Comparison of ENCODE assay signal across 11 cellular contexts in genomic region chr2:45497355-45497754, GRCh38.
DNase-seq lines count a peak whose midpoint lies in the region; ATAC-seq and TF ChIP-seq lines count a peak whose summit lies in the region.
"Had no signal": no experiment of that assay in that cellular context is flagged by ENCODE, and none has a peak within 500 bp of the region (broad histone marks: within the 10 kb centered on the region; RNA-seq: fewer than 3 reads in every experiment).

No MANE protein-coding gene starts in this region.

- no peak overlapping the region for H3K27ac ChIP-seq in esophagus squamous epithelium

- TF ChIP-seq POLR2A in esophagus squamous epithelium (IDR thresholded peaks at IDR 0.05), result no peak

- H3K27me3 ChIP-seq in esophagus squamous epithelium, result no peaks in the 10 kb centered on the region

- no peaks in the 10 kb centered on the region for H3K4me1 ChIP-seq in esophagus squamous epithelium

- H3K4me1 Mint-ChIP-seq in activated T-helper 1 cell treated with anti-CD3 and anti-CD28 coated beads, Interleukin-12 subunit alpha, Interleukin-12 subunit beta, Interleukin-2, Interleukin-4 antibody, amounts not matched to agents 30 ng/mL and 10 ng/mL and 1 ng/mL, durations not matched to agents 14 hours and 24 hours and 36 hours (ENCODE audit: low read depth), result peaks cover 23% of the 10 kb centered on the region

- no peak for TF ChIP-seq CTCF in esophagus squamous epithelium (IDR thresholded peaks at IDR 0.05)

- no peak overlapping the region for H3K4me3 ChIP-seq in esophagus squamous epithelium

- peaks cover 4% of the 10 kb centered on the region for H3K9me3 Mint-ChIP-seq in activated T-helper 1 cell treated with anti-CD3 and anti-CD28 coated beads, Interleukin-12 subunit alpha, Interleukin-12 subunit beta, Interleukin-2, Interleukin-4 antibody, amounts not matched to agents 30 ng/mL and 10 ng/mL and 1 ng/mL, durations not matched to agents 14 hours and 24 hours and 36 hours

- H3K4me3 Mint-ChIP-seq in activated T-helper 1 cell treated with anti-CD3 and anti-CD28 coated beads, Interleukin-12 subunit alpha, Interleukin-12 subunit beta, Interleukin-2, Interleukin-4 antibody, amounts not matched to agents 30 ng/mL and 10 ng/mL and 1 ng/mL, durations not matched to agents 14 hours and 24 hours and 36 hours, result no peak overlapping the region

- peak overlapping the region; percentile 70 for H3K27ac Mint-ChIP-seq in activated T-helper 1 cell treated with anti-CD3 and anti-CD28 coated beads, Interleukin-12 subunit alpha, Interleukin-12 subunit beta, Interleukin-2, Interleukin-4 antibody, amounts not matched to agents 30 ng/mL and 10 ng/mL and 1 ng/mL, durations not matched to agents 14 hours and 24 hours and 36 hours

- H3K9me3 ChIP-seq in esophagus squamous epithelium, result peaks cover 0 to 7% (median 7%) of the 10 kb centered on the region in 3 donors

- 46 to 52% methylated on average over 2 of the region's 2 CpGs for WGBS in esophagus squamous epithelium, 2 donors

- H3K27me3 Mint-ChIP-seq in activated T-helper 1 cell treated with anti-CD3 and anti-CD28 coated beads, Interleukin-12 subunit alpha, Interleukin-12 subunit beta, Interleukin-2, Interleukin-4 antibody, amounts not matched to agents 30 ng/mL and 10 ng/mL and 1 ng/mL, durations not matched to agents 14 hours and 24 hours and 36 hours (ENCODE audit: insufficient read depth), result no peaks in the 10 kb centered on the region

- intact Hi-C loops in activated T-helper 1 cell treated with anti-CD3 and anti-CD28 coated beads, Interleukin-12 subunit alpha, Interleukin-12 subunit beta, Interleukin-2, Interleukin-4 antibody, amounts not matched to agents 30 ng/mL and 10 ng/mL and 1 ng/mL, durations not matched to agents 14 hours and 24 hours and 36 hours (cut with micrococcal nuclease), result loop anchor here (1.0 to 10.0 kb wide), 4 partner anchors 57 to 920 kb away; no protein-coding TSS in a partner anchor
- intact Hi-C loops in esophagus squamous epithelium (cut with DNase I), result loop anchor here (5.0 kb wide), 1 partner anchor 515 kb away; no protein-coding TSS in a partner anchor

- ATAC-seq in GM18907 (IDR thresholded peaks at IDR 0.05; ENCODE audit: unreplicated experiment), result peak; percentile 62
- ATAC-seq in HG02642 (IDR thresholded peaks at IDR 0.05; ENCODE audit: poor library complexity, unreplicated experiment), result peak; percentile 70
- ATAC-seq: HepG2 had no signal

- H3K36me3 ChIP-seq in esophagus squamous epithelium, result no peaks in the 10 kb centered on the region

- peaks cover 4% of the 10 kb centered on the region for H3K36me3 Mint-ChIP-seq in activated T-helper 1 cell treated with anti-CD3 and anti-CD28 coated beads, Interleukin-12 subunit alpha, Interleukin-12 subunit beta, Interleukin-2, Interleukin-4 antibody, amounts not matched to agents 30 ng/mL and 10 ng/mL and 1 ng/mL, durations not matched to agents 14 hours and 24 hours and 36 hours (ENCODE audit: low read depth)

- DNase-seq in activated T-helper 1 cell treated with anti-CD3 and anti-CD28 coated beads, Interleukin-12 subunit alpha, Interleukin-12 subunit beta, Interleukin-2, Interleukin-4 antibody, amounts not matched to agents 30 ng/mL and 10 ng/mL and 1 ng/mL, durations not matched to agents 14 hours and 24 hours and 36 hours (ENCODE audit: low spot score), result no peak
- peak; percentile 61 for DNase-seq in stimulated activated CD4-positive, alpha-beta T cell treated with anti-CD3 and anti-CD28 coated beads, Interleukin-4, amount 100 ng/mL, for 24 hours
- no peak for DNase-seq in NCI-H345 (lab: John Stamatoyannopoulos, UW)
- DNase-seq in DMS153 treated with DMSO at 0.1 percent for 48 hours (lab: John Stamatoyannopoulos, UW; ENCODE audit: unreplicated experiment), result no peak
- DNase-seq in esophagus squamous epithelium (lab: John Stamatoyannopoulos, UW), result no peak
- DNase-seq in NCI-H2227 treated with DMSO at 0.1 percent for 48 hours (lab: John Stamatoyannopoulos, UW), result no peak
- DNase-seq: activated gamma-delta T cell, foreskin melanocyte had no signal
